Comparison of ENCODE assay signal across 24 cellular contexts in the genomic region with DNA sequence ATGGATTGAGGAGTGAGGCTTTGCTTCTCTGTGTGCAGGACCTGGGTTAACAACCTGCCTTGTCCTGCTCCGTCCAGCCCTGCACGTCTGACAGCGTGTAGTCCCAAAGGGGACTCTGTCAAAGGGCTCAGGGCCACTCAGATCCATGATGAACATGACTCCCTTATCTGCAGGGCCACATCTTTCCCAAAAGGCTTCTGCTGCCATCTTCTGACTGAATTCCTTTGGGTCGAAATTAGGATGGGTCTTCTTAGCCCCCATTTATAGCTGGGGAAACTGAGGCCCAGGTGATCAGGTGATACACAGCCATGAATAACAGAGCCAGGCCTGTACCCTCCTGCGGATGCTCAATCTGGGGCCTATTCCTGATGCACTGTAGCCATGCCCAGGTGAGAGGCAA.
DNase-seq lines count a peak whose midpoint lies in the region; ATAC-seq, FAIRE-seq and TF ChIP-seq lines count a peak whose summit lies in the region.
"Had no signal": no experiment of that assay in that cellular context is flagged by ENCODE, and none has a peak within 500 bp of the region (broad histone marks: within the 10 kb centered on the region; RNA-seq: fewer than 3 reads in every experiment).

No MANE protein-coding gene starts in this region.

- H2BK120ac ChIP-seq in neuronal stem cell (ENCODE audit: low read depth, low read length), result peak overlapping the region; percentile 84

- H3K27ac ChIP-seq in dorsolateral prefrontal cortex (peak overlapping the region in 7 of 59 donors; percentile 4 to 81 (median 37)), neuronal stem cell (replicated peaks; ENCODE audit: low read length) (no peak overlapping the region), upper lobe of right lung (no peak overlapping the region), pancreas (no peak overlapping the region)
- H3K27ac ChIP-seq: BLaER1 treated with 17β-estradiol and CSF1 and Interleukin-3, amounts not matched to agents 10 nM and 100 nM; C4-2B had no signal

- H3K23ac ChIP-seq in neuronal stem cell (ENCODE audit: low read depth, low read length, poor library complexity), result no peak overlapping the region

- peaks cover 0 to under 1% of the 10 kb centered on the region in 2 donors for H3K9me3 ChIP-seq in neuronal stem cell (replicated peaks in 1 of 2; ENCODE audit: control insufficient read depth in 2 of 2, insufficient read depth in 1 of 2, low read depth in 1 of 2, low read length in 2 of 2)
- no peaks in the 10 kb centered on the region for H3K9me3 ChIP-seq in upper lobe of right lung
- no peaks in the 10 kb centered on the region for H3K9me3 ChIP-seq in pancreas
- H3K9me3 ChIP-seq: BE2C; BLaER1 treated with 17β-estradiol and CSF1 and Interleukin-3, amounts not matched to agents 10 nM and 100 nM; Caco-2 had no signal

- H4K91ac ChIP-seq in neuronal stem cell (ENCODE audit: low read depth, low read length, poor library complexity), result peak overlapping the region; percentile 89

- peak overlapping the region; percentile 95 for H2BK5ac ChIP-seq in neuronal stem cell (ENCODE audit: low read length)

- intact Hi-C loops in dorsolateral prefrontal cortex (cut with DNase I) (loop anchor here (2.0 to 5.0 kb wide), 2 partner anchors 69 to 70 kb away; no protein-coding TSS in a partner anchor), upper lobe of right lung (cut with DNase I) (no loop called here), pancreas (cut with DNase I) (loop anchor here in 1 of 3 donors (10.0 kb wide), 1 partner anchor 78 kb away; no protein-coding TSS in a partner anchor)

- H3K79me1 ChIP-seq in neuronal stem cell (ENCODE audit: low read depth, low read length), result no peaks in the 10 kb centered on the region

- no peak overlapping the region for H4K8ac ChIP-seq in neuronal stem cell (ENCODE audit: low read depth, low read length)

- H3K4me2 ChIP-seq in neuronal stem cell (ENCODE audit: insufficient read depth, low read length, poor library complexity, severe bottlenecking), result no peak overlapping the region
- H3K4me2 ChIP-seq: BLaER1 treated with 17β-estradiol and CSF1 and Interleukin-3, amounts not matched to agents 10 nM and 100 nM had no signal

- WGBS in neuronal stem cell (ENCODE audit: extremely low coverage in 2 of 2, insufficient read length in 2 of 2, insufficient replicate concordance in 1 of 2), 2 donors, result no CpG with 5 or more reads among the region's 5 CpGs
- WGBS in pancreas, 2 donors, result 78 to 82% methylated on average over 5 of the region's 5 CpGs

- H3K4me1 ChIP-seq in neuronal stem cell (ENCODE audit: control insufficient read depth in 2 of 2, insufficient read depth in 1 of 2, low read depth in 1 of 2, low read length in 2 of 2), result peaks cover 2 to 34% of the 10 kb centered on the region in 2 donors
- H3K4me1 ChIP-seq in upper lobe of right lung, result peaks cover 23% of the 10 kb centered on the region
- no peaks in the 10 kb centered on the region for H3K4me1 ChIP-seq in pancreas
- H3K4me1 ChIP-seq: Caco-2 had no signal

- no peak overlapping the region for H3K4me3 ChIP-seq in AG09309 (ENCODE audit: control insufficient read depth, low read depth, low read length)
- no peak overlapping the region for H3K4me3 ChIP-seq in AG10803 (ENCODE audit: low read length)
- no peak overlapping the region for H3K4me3 ChIP-seq in dorsolateral prefrontal cortex
- H3K4me3 ChIP-seq in neuronal stem cell (ENCODE audit: low read length in 2 of 2), result no peak overlapping the region
- no peak overlapping the region for H3K4me3 ChIP-seq in upper lobe of right lung
- H3K4me3 ChIP-seq in pancreas, result no peak overlapping the region
- H3K4me3 ChIP-seq: BLaER1 treated with 17β-estradiol and CSF1 and Interleukin-3, amounts not matched to agents 10 nM and 100 nM had no signal

- TF ChIP-seq CTCF in AG09309 (IDR thresholded peaks at IDR 0.05; ENCODE audit: control insufficient read depth, insufficient read depth, low read depth, low read length, missing control alignments), result peak; percentile 25
- TF ChIP-seq CTCF in AG10803 (conservative IDR thresholded peaks at IDR 0.05; ENCODE audit: low read length), result peak; percentile 32
- peak in 38 of 56 donors; percentile 7 to 59 (median 27) for TF ChIP-seq CTCF in dorsolateral prefrontal cortex (IDR thresholded peaks at IDR 0.05 in 54 of 56, conservative IDR thresholded peaks at IDR 0.05 in 2 of 56; ENCODE audit: low read depth in 1 of 56, partially characterized antibody in 56 of 56)
- TF ChIP-seq CTCF in upper lobe of right lung (IDR thresholded peaks at IDR 0.05), result no peak
- no peak for TF ChIP-seq CTCF in pancreas (IDR thresholded peaks at IDR 0.05)

- H2AK5ac ChIP-seq in neuronal stem cell (ENCODE audit: low read depth, low read length), result peak overlapping the region; percentile 34

- peak overlapping the region; percentile 95 for H3K18ac ChIP-seq in neuronal stem cell (ENCODE audit: low read length)

- H2AFZ ChIP-seq in neuronal stem cell (ENCODE audit: low read length), result no peak overlapping the region

- FAIRE-seq in pancreas (lab: Jason Lieb, UNC), result no peak
- FAIRE-seq: A204.1, D721Med, G401.6, GM12891, GM19239 had no signal

- no peak overlapping the region for H3K4ac ChIP-seq in neuronal stem cell (ENCODE audit: low read length)

- H3K27me3 ChIP-seq in dorsolateral prefrontal cortex, result no peaks in the 10 kb centered on the region
- H3K27me3 ChIP-seq in neuronal stem cell (ENCODE audit: control insufficient read depth in 3 of 3, insufficient read depth in 3 of 3, low read depth in 1 of 3, low read length in 3 of 3), result no peaks in the 10 kb centered on the region
- no peaks in the 10 kb centered on the region for H3K27me3 ChIP-seq in upper lobe of right lung
- no peaks in the 10 kb centered on the region for H3K27me3 ChIP-seq in pancreas
- H3K27me3 ChIP-seq: BE2C; BLaER1 treated with 17β-estradiol and CSF1 and Interleukin-3, amounts not matched to agents 10 nM and 100 nM had no signal

- no peak overlapping the region for H3K14ac ChIP-seq in neuronal stem cell (ENCODE audit: low read length)

- H3K9ac ChIP-seq in neuronal stem cell (ENCODE audit: low read depth, low read length, poor library complexity), result no peak overlapping the region
- H3K9ac ChIP-seq: BLaER1 treated with 17β-estradiol and CSF1 and Interleukin-3, amounts not matched to agents 10 nM and 100 nM had no signal

- no peak overlapping the region for H2BK15ac ChIP-seq in neuronal stem cell (ENCODE audit: low read length)

- DNase-seq in AG09309 (ENCODE audit: low read depth) (no peak), AG10803 (ENCODE audit: low read depth) (no peak), dorsolateral prefrontal cortex (no peak), neuronal stem cell (ENCODE audit: low spot score) (no peak), upper lobe of right lung (no peak), pancreas (no peak), mesenteric fat pad (ENCODE audit: low spot score) (no peak)
- no peak for DNase-seq in effector CD4-positive, alpha-beta T cell
- DNase-seq: 8988T; ACHN; BE2C; Caco-2; Calu3; CD4-positive, alpha-beta T cell; CD8-positive, alpha-beta T cell; DMS79 treated with DMSO at 0.1 percent for 48 hours; GF-D8 had no signal

- peak overlapping the region; percentile 27 for H2BK12ac ChIP-seq in neuronal stem cell (ENCODE audit: low read length)

- H3K36me3 ChIP-seq in neuronal stem cell (replicated peaks in 1 of 2; ENCODE audit: control insufficient read depth in 2 of 2, insufficient read depth in 2 of 2, low read length in 2 of 2) (no peaks in the 10 kb centered on the region), upper lobe of right lung (no peaks in the 10 kb centered on the region), pancreas (no peaks in the 10 kb centered on the region)
- H3K36me3 ChIP-seq: BE2C; BLaER1 treated with 17β-estradiol and CSF1 and Interleukin-3, amounts not matched to agents 10 nM and 100 nM had no signal

- ATAC-seq in upper lobe of right lung, result no peak
- no peak for ATAC-seq in pancreas
- ATAC-seq: CD8-positive, alpha-beta T cell had no signal

Comparison
In these comparisons a context has a peak if more than half of its experiments do, and no peak if none do; other contexts are left out.
1. CTCF ChIP-seq: peak in AG09309 (single experiment), AG10803 (single experiment) and dorsolateral prefrontal cortex (38 of 56); none in upper lobe of right lung (single experiment) and pancreas (0 of 4).